Comparison of ENCODE assay signal across 8 cellular contexts in genomic region chr2:20676353-20677215, GRCh38.
DNase-seq lines count a peak whose midpoint lies in the region; ATAC-seq and TF ChIP-seq lines count a peak whose summit lies in the region.

No MANE protein-coding gene starts in this region.

- peak; percentile 68 for ATAC-seq in GM21528 (IDR thresholded peaks at IDR 0.05; ENCODE audit: low FRiP score, unreplicated experiment)
- peak; percentile 32 for ATAC-seq in HG03558 (IDR thresholded peaks at IDR 0.05; ENCODE audit: extremely low read depth, unreplicated experiment)

- peak; percentile 40; the same call in 2 of the 3 replicates for TF ChIP-seq CTCF in GM12872 (IDR thresholded peaks at IDR 0.05; ENCODE audit: insufficient read depth, low read depth, low read length)

- DNase-seq in islet precursor cell: peak; percentile 54
- no peak for DNase-seq in stimulated activated naive CD4-positive, alpha-beta T cell treated with Interleukin-2 at 50 U/mL for 16 hours (lab: John Stamatoyannopoulos, UW)
- DNase-seq in activated naive CD4-positive, alpha-beta T cell treated with anti-CD3 and anti-CD28 coated beads, Interleukin-2, amount 50 U/mL, for 16 hours: no peak
- no peak for DNase-seq in SHP77 (lab: John Stamatoyannopoulos, UW)
- no peak for DNase-seq in activated effector memory CD4-positive, alpha-beta T cell treated with Interleukin-2 at 50 U/mL for 16 hours
